In the genomic region with DNA sequence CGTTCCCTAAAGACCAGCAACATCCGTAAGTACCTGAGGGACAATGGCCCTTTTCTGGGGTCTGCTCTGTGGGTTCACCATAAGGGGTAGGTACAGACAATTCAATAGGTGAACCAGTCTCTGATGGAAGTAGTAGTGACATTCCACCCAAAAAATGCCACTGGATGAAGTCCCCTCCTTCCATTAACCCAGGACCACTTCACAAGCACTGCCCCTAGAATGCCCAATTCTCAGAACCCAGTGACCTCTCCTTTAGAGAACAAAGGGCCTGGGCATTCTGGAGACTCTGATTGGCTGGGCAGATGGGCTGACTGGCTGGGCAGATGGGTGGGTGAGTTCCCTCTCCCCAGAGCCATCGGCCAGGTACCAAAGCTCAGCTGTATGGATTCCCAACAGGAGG, we compare ENCODE assay signal across 38 cellular contexts. TPM values are rescaled to one million over a fixed set of nuclear protein-coding genes. Genes with fewer than 3 reads are reported as not detected.
"Had no signal": no experiment of that assay in that cellular context is flagged by ENCODE, and none has a peak within 500 bp of the region (broad histone marks: within the 10 kb centered on the region; RNA-seq: fewer than 3 reads in every experiment).

Gene TEX38, plus strand, starts transcription at position 301 of the 400 bp plus-strand sequence. Its CDS starts 81 bp downstream, at position 382.

- H3K9me3 ChIP-seq: adrenal gland, body of pancreas, colonic mucosa, gastroesophageal sphincter, mucosa of descending colon, neutrophil, right lobe of liver, upper lobe of left lung, vagina had no signal

- H3K4me3 Mint-ChIP-seq: activated naive CD4-positive, alpha-beta T cell treated with anti-CD3 and anti-CD28 coated beads, Interleukin-2, amount 10 ng/mL, durations not matched to agents 7 days and 5 days; natural killer cell treated with Interleukin-12 subunit alpha and Interleukin-12 subunit beta and Interleukin-15 and Interleukin-18, amount 100 ng/mL, for 72 hours; stimulated activated naive CD8-positive, alpha-beta T cell treated with anti-CD3 and anti-CD28 coated beads, Interleukin-15, Interleukin-2, amounts not matched to agents 100 ng/mL and 50 ng/mL, for 24 hours had no signal

- H3K27me3 Mint-ChIP-seq: activated naive CD4-positive, alpha-beta T cell treated with anti-CD3 and anti-CD28 coated beads, Interleukin-2, amount 10 ng/mL, durations not matched to agents 7 days and 5 days; natural killer cell treated with Interleukin-12 subunit alpha and Interleukin-12 subunit beta and Interleukin-15 and Interleukin-18, amount 100 ng/mL, for 72 hours; stimulated activated naive CD8-positive, alpha-beta T cell treated with anti-CD3 and anti-CD28 coated beads, Interleukin-15, Interleukin-2, amounts not matched to agents 100 ng/mL and 50 ng/mL, for 24 hours had no signal

- ATAC-seq: body of pancreas; gastroesophageal sphincter; left cardiac atrium; left ventricle myocardium superior; mucosa of descending colon; natural killer cell treated with Interleukin-12 subunit alpha and Interleukin-12 subunit beta and Interleukin-15 and Interleukin-18, amount 100 ng/mL, for 72 hours; right lobe of liver had no signal

- DNase-seq: activated CD4-positive, CD25-positive, alpha-beta regulatory T cell treated with anti-CD3 and anti-CD28 coated beads, Interleukin-2, amount 50 U/mL, for 72 hours; activated CD8-positive, alpha-beta memory T cell treated with anti-CD3 and anti-CD28 coated beads, Interleukin-2, amount 50 U/mL, for 48 hours; activated effector memory CD4-positive, alpha-beta T cell treated with Interleukin-2 at 50 U/mL for 16 hours; activated naive CD4-positive, alpha-beta T cell treated with anti-CD3 and anti-CD28 coated beads, Interleukin-2, amount 10 ng/mL, durations not matched to agents 7 days and 5 days; activated T-cell treated with anti-CD3 and anti-CD28 coated beads, Interleukin-2, amount 50 U/mL, for 48 hours; adrenal gland; aorta; body of pancreas; cerebellar nuclear complex; colonic mucosa; dorsolateral prefrontal cortex; effector memory CD4-positive, alpha-beta T cell; left cardiac atrium; left ventricle myocardium superior; mucosa of descending colon; right lobe of liver; stimulated activated CD4-positive, alpha-beta T cell treated with anti-CD3 and anti-CD28 coated beads, Interleukin-12 subunit alpha, Interleukin-12 subunit beta, amount 100 ng/mL, for 4 hours; stimulated activated CD4-positive, alpha-beta T cell treated with anti-CD3 and anti-CD28 coated beads, Interleukin-4, amount 100 ng/mL, for 1 hour; T-helper 9 cell; upper lobe of left lung had no signal

- H3K36me3 Mint-ChIP-seq: natural killer cell treated with Interleukin-12 subunit alpha and Interleukin-12 subunit beta and Interleukin-15 and Interleukin-18, amount 100 ng/mL, for 72 hours had no signal

- H3K9me3 Mint-ChIP-seq: activated naive CD4-positive, alpha-beta T cell treated with anti-CD3 and anti-CD28 coated beads, Interleukin-2, amount 10 ng/mL, durations not matched to agents 7 days and 5 days; natural killer cell treated with Interleukin-12 subunit alpha and Interleukin-12 subunit beta and Interleukin-15 and Interleukin-18, amount 100 ng/mL, for 72 hours; stimulated activated naive CD8-positive, alpha-beta T cell treated with anti-CD3 and anti-CD28 coated beads, Interleukin-15, Interleukin-2, amounts not matched to agents 100 ng/mL and 50 ng/mL, for 24 hours had no signal

- H3K27ac Mint-ChIP-seq: activated naive CD4-positive, alpha-beta T cell treated with anti-CD3 and anti-CD28 coated beads, Interleukin-2, amount 10 ng/mL, durations not matched to agents 7 days and 5 days; natural killer cell treated with Interleukin-12 subunit alpha and Interleukin-12 subunit beta and Interleukin-15 and Interleukin-18, amount 100 ng/mL, for 72 hours; stimulated activated naive CD8-positive, alpha-beta T cell treated with anti-CD3 and anti-CD28 coated beads, Interleukin-15, Interleukin-2, amounts not matched to agents 100 ng/mL and 50 ng/mL, for 24 hours had no signal

- H3K27ac ChIP-seq: adrenal gland, body of pancreas, colonic mucosa, gastroesophageal sphincter, hepatocyte, neutrophil, right lobe of liver, skin epidermis, upper lobe of left lung, vagina, VCaP had no signal

- H3K4me3 ChIP-seq: adrenal gland, body of pancreas, colonic mucosa, dorsolateral prefrontal cortex, gastroesophageal sphincter, hepatocyte, mucosa of descending colon, right lobe of liver, skin epidermis, upper lobe of left lung, vagina had no signal

- H3K36me3 ChIP-seq: adrenal gland, colonic mucosa had no signal

- H3K27me3 ChIP-seq: adrenal gland, body of pancreas, colonic mucosa, dorsolateral prefrontal cortex, gastroesophageal sphincter, hepatocyte, neutrophil, right lobe of liver, upper lobe of left lung, vagina had no signal

RNA-seq across cellular contexts. Expression of gene TEX38, which starts in this region (rescaled TPM):
- total RNA-seq: aorta; body of pancreas; colonic mucosa; endothelial cell of umbilical vein; fibroblast of lung; hepatocyte; left ventricle myocardium superior; mesenteric fat pad; mucosa of descending colon; myocyte; osteocyte; posterior vena cava; right lobe of liver; subcutaneous adipose tissue; T-helper 1 cell treated with Interleukin-12 subunit alpha and Interleukin-12 subunit beta and Interleukin-4 antibody, amounts not matched to agents 30 ng/mL and 1 ng/mL, for 36 hours; upper lobe of left lung; vagina had no signal
- polyA plus RNA-seq: aorta, endothelial cell of umbilical vein, esophagus, fibroblast of lung, keratinocyte had no signal
